1 cellular context compared by ENCODE assay signal in the genomic region with DNA sequence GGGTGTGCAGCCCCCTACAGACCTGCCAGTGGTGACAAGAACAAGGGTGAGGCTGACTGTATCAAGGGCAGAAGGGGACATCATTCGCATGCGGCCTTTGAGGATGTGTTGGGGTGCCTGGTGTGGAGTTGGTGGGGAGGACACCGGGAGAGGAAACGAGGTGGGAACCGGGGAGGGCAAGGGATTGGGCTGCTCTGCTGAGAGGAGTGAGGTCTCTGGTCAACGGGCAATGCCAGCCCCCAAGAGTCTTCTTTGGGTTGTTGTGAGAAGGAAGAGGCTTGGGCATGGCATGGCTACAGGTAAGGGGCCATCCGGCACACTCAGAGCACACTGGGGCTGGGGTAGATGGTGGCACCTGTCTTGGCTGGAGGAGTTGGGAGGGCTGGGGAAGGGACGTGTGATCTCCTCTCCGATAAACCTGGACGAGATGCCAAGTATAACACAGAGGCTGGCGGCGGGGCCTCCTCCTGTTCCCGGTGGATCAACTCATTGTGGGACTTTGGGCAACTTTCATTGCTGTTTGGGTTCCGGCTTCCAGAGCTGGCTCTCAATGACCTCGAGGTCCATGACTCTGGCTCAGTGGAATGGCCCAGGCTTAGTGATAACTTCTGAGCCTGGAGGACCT.
TF ChIP-seq lines count a peak whose summit lies in the region.

No MANE protein-coding gene starts in this region.

TF ChIP-seq in IMR-90, 13 proteins besides CTCF, POLR2A, EP300 and RAD21:
- TF ChIP-seq BHLHE40 (IDR thresholded peaks at IDR 0.05; ENCODE audit: low read depth, low read length) (no peak), RFX5 (IDR thresholded peaks at IDR 0.05; ENCODE audit: low read depth, low read length) (no peak), FOS (IDR thresholded peaks at IDR 0.05; ENCODE audit: low read depth, low read length) (no peak)
